ENCODE assay signal across 20 cellular contexts in the genomic region with DNA sequence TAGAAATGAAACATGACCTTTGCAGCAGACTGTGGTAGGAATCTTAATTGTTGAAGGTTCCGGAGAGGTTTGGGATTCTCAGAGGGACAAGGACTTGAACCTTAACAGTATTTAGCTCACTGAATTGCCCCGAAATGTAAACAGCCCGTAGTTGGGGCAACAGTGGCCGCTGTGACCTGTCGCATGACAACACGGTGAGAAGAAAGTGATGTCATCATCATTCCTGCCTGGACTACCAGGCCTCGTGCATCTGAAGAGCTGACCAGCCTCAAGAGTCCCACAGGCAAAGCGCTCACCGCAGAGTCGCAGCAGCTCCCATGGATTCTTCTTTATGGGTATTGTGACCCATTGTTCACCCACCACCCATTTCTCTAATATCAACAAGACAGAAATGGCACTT.
DNase-seq lines count a peak whose midpoint lies in the region; ATAC-seq, FAIRE-seq and TF ChIP-seq lines count a peak whose summit lies in the region.
"Had no signal": no experiment of that assay in that cellular context is flagged by ENCODE, and none has a peak within 500 bp of the region (broad histone marks: within the 10 kb centered on the region; RNA-seq: fewer than 3 reads in every experiment).

No MANE protein-coding gene starts in this region.

- no peaks in the 10 kb centered on the region for H3K9me3 ChIP-seq in K562 (replicated peaks; ENCODE audit: control insufficient read depth, insufficient read depth, low read depth, low read length)
- no peaks in the 10 kb centered on the region for H3K9me3 ChIP-seq in mesenchymal stem cell (ENCODE audit: control insufficient read depth, low read length)

- CTCF ChIA-PET in K562 (lab: Yijun Ruan, JAX; ENCODE audit: low intra/inter-chr PET ratio), result no interaction called here

- in situ Hi-C loops in K562 (cut with MboI), result no loop called here

- H3K4me2 ChIP-seq in GM23338 (no peak overlapping the region), K562 (ENCODE audit: insufficient read depth, low read length) (no peak overlapping the region), mesenchymal stem cell (ENCODE audit: low read length, poor library complexity, severe bottlenecking) (no peak overlapping the region)

- no peak overlapping the region for H2BK15ac ChIP-seq in mesenchymal stem cell (ENCODE audit: low read depth, poor library complexity, severe bottlenecking)

- H3K4me1 ChIP-seq in GM23338 (ENCODE audit: insufficient read depth), result no peaks in the 10 kb centered on the region
- H3K4me1 ChIP-seq in K562 (replicated peaks in 1 of 2; ENCODE audit: control insufficient read depth in 2 of 2, insufficient read depth in 2 of 2, low read length in 2 of 2), result peaks cover 3 to 5% of the 10 kb centered on the region in 2 experiments; a peak in 4 of 5 replicates
- H3K4me1 ChIP-seq in mesenchymal stem cell (ENCODE audit: control insufficient read depth, insufficient read depth, low read depth, low read length), result peaks cover 37% of the 10 kb centered on the region

- no peak for TF ChIP-seq POLR2A in K562 (conservative IDR thresholded peaks at IDR 0.05)

- TF ChIP-seq CTCF in GM23338 (conservative IDR thresholded peaks at IDR 0.05; ENCODE audit: low read depth in 2 of 2) (no peak), K562 (IDR thresholded peaks at IDR 0.05 in 2 of 3, conservative IDR thresholded peaks at IDR 0.05 in 1 of 3; ENCODE audit: insufficient read depth in 2 of 3, low read depth in 1 of 3, low read length in 3 of 3) (no peak)

- ATAC-seq in GM23338 (no peak), K562 (no peak), HG03469 (IDR thresholded peaks at IDR 0.05; ENCODE audit: unreplicated experiment) (no peak), GM21825 (IDR thresholded peaks at IDR 0.05; ENCODE audit: unreplicated experiment) (no peak), GM21528 (IDR thresholded peaks at IDR 0.05; ENCODE audit: low FRiP score, unreplicated experiment) (no peak)

- intact Hi-C loops in K562 (cut with micrococcal nuclease), result no loop called here

- H3K14ac ChIP-seq in mesenchymal stem cell (ENCODE audit: low read length in 2 of 2), result no peak overlapping the region

- H3K36me3 Mint-ChIP-seq in GM23338 (ENCODE audit: low read depth), result no peaks in the 10 kb centered on the region

- no peak overlapping the region for H4K91ac ChIP-seq in mesenchymal stem cell (ENCODE audit: low read length)

- H3K4me3 Mint-ChIP-seq in GM23338, result no peak overlapping the region
- H3K4me3 Mint-ChIP-seq: B cell; CD4-positive, alpha-beta T cell; H9 had no signal

- no peak overlapping the region for H3K18ac ChIP-seq in mesenchymal stem cell (ENCODE audit: low read depth in 1 of 2, low read length in 2 of 2)

- no peak overlapping the region for H3K4ac ChIP-seq in mesenchymal stem cell (ENCODE audit: low read depth in 1 of 2, low read length in 2 of 2)

- H3K4me1 Mint-ChIP-seq in GM23338, result no peaks in the 10 kb centered on the region
- H3K4me1 Mint-ChIP-seq: B cell had no signal

- H3K9me3 Mint-ChIP-seq in GM23338, result no peaks in the 10 kb centered on the region
- H3K9me3 Mint-ChIP-seq: CD4-positive, alpha-beta T cell; H9 had no signal

- H3K4me3 ChIP-seq in GM23338, result no peak overlapping the region
- H3K4me3 ChIP-seq in K562, result no peak overlapping the region
- no peak overlapping the region for H3K4me3 ChIP-seq in mesenchymal stem cell (ENCODE audit: insufficient read depth in 1 of 2, low read depth in 1 of 2, low read length in 2 of 2)

- no peak overlapping the region for H4K8ac ChIP-seq in mesenchymal stem cell (ENCODE audit: low read length)

- no peak overlapping the region for H3K23ac ChIP-seq in mesenchymal stem cell (ENCODE audit: low read length in 2 of 2)

- H3K9me2 ChIP-seq in GM23338 (ENCODE audit: insufficient read depth), result no peaks in the 10 kb centered on the region

- no TSS peak for BruUV-seq in K562 (replicated peaks; lab: Mats Ljungman, UMichigan)

- no peak for TF ChIP-seq EP300 in K562 (IDR thresholded peaks at IDR 0.05; ENCODE audit: low read length)

- POLR2A ChIA-PET in K562 (lab: Yijun Ruan, JAX), result interaction anchor here (1.0 kb wide), 1 partner anchor 251 kb away, joined by 3 read pairs; a partner anchor contains a TSS

- peaks cover 2% of the 10 kb centered on the region for H3K79me1 ChIP-seq in mesenchymal stem cell (replicated peaks; ENCODE audit: low read length, poor library complexity, severe bottlenecking)

- no peak overlapping the region for H2BK120ac ChIP-seq in mesenchymal stem cell (ENCODE audit: low read depth, low read length)

- DNase-seq in EH (ENCODE audit: low read depth), result peak; percentile 34
- DNase-seq in GM23338 (ENCODE audit: low spot score), result no peak
- no peak for DNase-seq in K562 (ENCODE audit: extremely low read depth in 1 of 4, low spot score in 3 of 4)
- DNase-seq in mesenchymal stem cell, result peak; percentile 71
- DNase-seq: C1 segment of cervical spinal cord; Calu3; CD4-positive, alpha-beta T cell; DMS 273 treated with DMSO at 0.1 percent for 48 hours; DMS79 treated with DMSO at 0.1 percent for 48 hours; GF-D8; GOT3; H9; KG1 had no signal

- no peak overlapping the region for H2BK12ac ChIP-seq in mesenchymal stem cell (ENCODE audit: low read length in 2 of 2)

- H2BK5ac ChIP-seq in mesenchymal stem cell (ENCODE audit: low read depth, low read length, poor library complexity, severe bottlenecking), result no peak overlapping the region

- H3F3A ChIP-seq in GM23338 (replicated peaks; ENCODE audit: low read depth), result no peaks in the 10 kb centered on the region

- no peaks in the 10 kb centered on the region for H3K79me2 ChIP-seq in GM23338 (replicated peaks; ENCODE audit: insufficient read depth)
- H3K79me2 ChIP-seq in K562 (ENCODE audit: control insufficient read depth, insufficient read depth, low read length), result no peaks in the 10 kb centered on the region

- H4K20me1 ChIP-seq in GM23338 (replicated peaks; ENCODE audit: insufficient read depth), result no peaks in the 10 kb centered on the region
- H4K20me1 ChIP-seq in K562 (replicated peaks; ENCODE audit: control insufficient read depth, insufficient read depth, low read length), result no peaks in the 10 kb centered on the region

- 31% methylated on average over 10 of the region's 10 CpGs for WGBS in K562 (ENCODE audit: insufficient coverage, low coverage, missing lambda C conversion rate)
- 72% methylated on average over 10 of the region's 10 CpGs for WGBS in mesenchymal stem cell

- H3K27me3 Mint-ChIP-seq in GM23338 (ENCODE audit: insufficient read depth, low read depth, poor library complexity), result peaks cover 7% of the 10 kb centered on the region
- H3K27me3 Mint-ChIP-seq: B cell; CD4-positive, alpha-beta T cell had no signal

- no peak for TF ChIP-seq RAD21 in K562 (CRISPR knock-in tag; conservative IDR thresholded peaks at IDR 0.05 in 1 of 2, IDR thresholded peaks at IDR 0.05 in 1 of 2)

- H3K9ac ChIP-seq in K562 (ENCODE audit: insufficient read depth in 1 of 2, low read depth in 2 of 2, low read length in 2 of 2) (no peak overlapping the region), mesenchymal stem cell (ENCODE audit: low read length) (no peak overlapping the region)

- H3K36me3 ChIP-seq in GM23338 (ENCODE audit: insufficient read depth) (no peaks in the 10 kb centered on the region), K562 (ENCODE audit: control insufficient read depth, insufficient read depth, low read length) (no peaks in the 10 kb centered on the region), mesenchymal stem cell (ENCODE audit: control insufficient read depth in 1 of 2, insufficient read depth in 2 of 2, low read depth in 1 of 2, low read length in 2 of 2) (no peaks in the 10 kb centered on the region)

- H3K9me1 ChIP-seq in K562 (ENCODE audit: control insufficient read depth, insufficient read depth, low read length), result no peaks in the 10 kb centered on the region

- H3K27me3 ChIP-seq in GM23338 (ENCODE audit: insufficient read depth) (no peaks in the 10 kb centered on the region), K562 (ENCODE audit: control insufficient read depth in 2 of 2, insufficient read depth in 2 of 2, low read length in 2 of 2) (peaks cover 4 to 35% of the 10 kb centered on the region in 2 experiments; a peak in 4 of 5 replicates), mesenchymal stem cell (ENCODE audit: control insufficient read depth in 1 of 2, insufficient read depth in 1 of 2, low read length in 2 of 2) (no peaks in the 10 kb centered on the region)

- peak overlapping the region; percentile 36 for H2AK5ac ChIP-seq in mesenchymal stem cell (ENCODE audit: low read length, severe bottlenecking)

- peak overlapping the region; percentile 43 for H2AFZ ChIP-seq in GM23338
- no peak overlapping the region for H2AFZ ChIP-seq in K562 (ENCODE audit: low read depth, low read length)
- no peak overlapping the region for H2AFZ ChIP-seq in mesenchymal stem cell (ENCODE audit: low read depth, low read length)

- H3K27ac ChIP-seq in GM23338 (ENCODE audit: low read depth) (no peak overlapping the region), K562 (ENCODE audit: extremely low read depth, low read depth, low read length) (no peak overlapping the region), mesenchymal stem cell (ENCODE audit: low read length, poor library complexity, severe bottlenecking) (no peak overlapping the region)
- H3K27ac ChIP-seq: HL-60 had no signal

- FAIRE-seq in K562 (lab: Jason Lieb, UNC), result no peak
- FAIRE-seq: A204.1, GM19239 had no signal

- no peak overlapping the region for H3K27ac Mint-ChIP-seq in GM23338
- H3K27ac Mint-ChIP-seq: B cell; CD4-positive, alpha-beta T cell; H9 had no signal

TF ChIP-seq in K562, 482 proteins besides CTCF, POLR2A, EP300 and RAD21 (continues in another document):
- TF ChIP-seq ZNF146 (CRISPR knock-in tag; IDR thresholded peaks at IDR 0.05; ENCODE audit: unreplicated experiment) (no peak), JUN (IDR thresholded peaks at IDR 0.05; ENCODE audit: borderline replicate concordance, low read depth, low read length) (0 out of 2 replicates have a peak, but pooled peaks have one; percentile 47), JUN (CRISPR knock-in tag; IDR thresholded peaks at IDR 0.05; ENCODE audit: borderline replicate concordance) (no peak), CREM (IDR thresholded peaks at IDR 0.05; ENCODE audit: low read depth) (peak; percentile 45; the same call in 1 of the 2 replicates), CREB1 (IDR thresholded peaks at IDR 0.05) (no peak), CREB1 (CRISPR knock-in tag; IDR thresholded peaks at IDR 0.05) (0 out of 2 replicates have a peak, but pooled peaks have one; percentile 29), SIRT6 (IDR thresholded peaks at IDR 0.05; ENCODE audit: low read depth, low read length) (no peak), SRSF7 (optimal IDR thresholded peaks at IDR 0.05; ENCODE audit: low read depth, low read length) (no peak), ZNF764 (CRISPR knock-in tag; IDR thresholded peaks at IDR 0.05; ENCODE audit: low read depth) (no peak), ZNF263 (CRISPR knock-in tag; IDR thresholded peaks at IDR 0.05; ENCODE audit: borderline replicate concordance) (no peak), FOSL1 (tag; conservative IDR thresholded peaks at IDR 0.05) (0 out of 2 replicates have a peak, but pooled peaks have one; percentile 32), RBM17 (IDR thresholded peaks at IDR 0.05; ENCODE audit: borderline replicate concordance, low read depth, low read length) (no peak), HNRNPLL (IDR thresholded peaks at IDR 0.05; ENCODE audit: low read depth, low read length, poor library complexity, severe bottlenecking) (no peak)

Comparison
In these comparisons a context has a peak if more than half of its experiments do, and no peak if none do; other contexts are left out.
1. DNase-seq: peak in EH (single experiment) and mesenchymal stem cell (single experiment); none in GM23338 (single experiment) and K562 (0 of 4).